In genomic region chr1:154788241-154788870, GRCh38 we compare ENCODE assay signal across 27 cellular contexts.
"Had no signal": no experiment of that assay in that cellular context is flagged by ENCODE, and none has a peak within 500 bp of the region (broad histone marks: within the 10 kb centered on the region; RNA-seq: fewer than 3 reads in every experiment).

No MANE protein-coding gene starts in this region.

- H3K27me3 ChIP-seq: gastrocnemius medialis, ovary, right lobe of liver, thyroid gland had no signal

- H3K27me3 Mint-ChIP-seq: activated naive CD8-positive, alpha-beta T cell had no signal

- H3K36me3 Mint-ChIP-seq: activated CD8-positive, alpha-beta memory T cell treated with anti-CD3 and anti-CD28 coated beads, Interleukin-2, amount 10 ng/mL, durations not matched to agents 7 days and 5 days; activated naive CD8-positive, alpha-beta T cell; natural killer cell treated with Interleukin-12 subunit alpha and Interleukin-12 subunit beta and Interleukin-15 and Interleukin-18, amount 100 ng/mL, for 72 hours; stimulated activated naive B cell treated with anti-CD40 and anti-IgM and Interleukin-4, amounts not matched to agents 10 μg/mL and 1 μg/mL and 100 μg/mL, for 72 hours had no signal

- H3K9me3 Mint-ChIP-seq: activated CD4-positive, alpha-beta memory T cell treated with anti-CD3 and anti-CD28 coated beads, Interleukin-2, amount 10 ng/mL, durations not matched to agents 7 days and 5 days; natural killer cell treated with Interleukin-12 subunit alpha and Interleukin-12 subunit beta and Interleukin-15 and Interleukin-18, amount 100 ng/mL, for 72 hours; stimulated activated naive B cell treated with anti-CD40 and anti-IgM and Interleukin-4, amounts not matched to agents 10 μg/mL and 1 μg/mL and 100 μg/mL, for 72 hours; T-helper 2 cell treated with Interferon-gamma antibody and Interleukin-4, amounts not matched to agents 5 μg/mL and 100 μg/mL, for 36 hours had no signal

- H3K27ac Mint-ChIP-seq: activated CD4-positive, alpha-beta memory T cell treated with anti-CD3 and anti-CD28 coated beads, Interleukin-2, amount 10 ng/mL, durations not matched to agents 7 days and 5 days; activated CD4-positive, alpha-beta T cell treated with anti-CD3 and anti-CD28 coated beads, Interleukin-2, amount 10 ng/mL, durations not matched to agents 24 days and 14 days; activated CD8-positive, alpha-beta memory T cell treated with anti-CD3 and anti-CD28 coated beads, Interleukin-2, amount 10 ng/mL, durations not matched to agents 7 days and 5 days; natural killer cell treated with Interleukin-12 subunit alpha and Interleukin-12 subunit beta and Interleukin-15 and Interleukin-18, amount 100 ng/mL, for 72 hours; progenitor cell of endocrine pancreas; stimulated activated naive B cell treated with anti-CD40 and anti-IgM and Interleukin-4, amounts not matched to agents 10 μg/mL and 1 μg/mL and 100 μg/mL, for 72 hours; T-helper 2 cell treated with Interferon-gamma antibody and Interleukin-4, amounts not matched to agents 5 μg/mL and 100 μg/mL, for 36 hours had no signal

- H3K4me3 ChIP-seq: gastrocnemius medialis, ovary, right lobe of liver, skin epidermis, stomach, thyroid gland had no signal

- H3K27ac ChIP-seq: gastrocnemius medialis, ovary, right lobe of liver, skin epidermis, thyroid gland had no signal

- H3K9me3 ChIP-seq: gastrocnemius medialis, ovary, right lobe of liver, stomach, thyroid gland had no signal

- ATAC-seq: activated CD4-positive, CD25-positive, alpha-beta regulatory T cell treated with anti-CD3 and anti-CD28 coated beads, Interleukin-2, amount 50 U/mL, for 24 hours; activated CD8-positive, alpha-beta memory T cell treated with anti-CD3 and anti-CD28 coated beads, Interleukin-2, amount 10 ng/mL, durations not matched to agents 7 days and 5 days; gastrocnemius medialis; left colon; natural killer cell treated with Interleukin-12 subunit alpha and Interleukin-12 subunit beta and Interleukin-15 and Interleukin-18, amount 100 ng/mL, for 72 hours; right lobe of liver; stimulated activated naive B cell treated with anti-CD40 and anti-IgM and Interleukin-4, amounts not matched to agents 10 μg/mL and 1 μg/mL and 100 μg/mL, for 72 hours had no signal

- DNase-seq: activated CD4-positive, alpha-beta memory T cell treated with anti-CD3 and anti-CD28 coated beads, Interleukin-2, amount 10 ng/mL, durations not matched to agents 7 days and 5 days; activated CD4-positive, alpha-beta T cell treated with anti-CD3 and anti-CD28 coated beads, Interleukin-2, amount 10 ng/mL, durations not matched to agents 24 days and 14 days; activated CD8-positive, alpha-beta memory T cell treated with anti-CD3 and anti-CD28 coated beads, Interleukin-2, amount 10 ng/mL, durations not matched to agents 7 days and 5 days; activated effector memory CD4-positive, alpha-beta T cell treated with Interleukin-2 at 50 U/mL for 16 hours; activated naive CD4-positive, alpha-beta T cell treated with Interleukin-2 at 50 U/mL for 16 hours; anterior cingulate cortex; dermis blood vessel endothelial cell; effector CD4-positive, alpha-beta T cell; erythroblast; gastrocnemius medialis; glutamatergic neuron; kidney; left colon; mesenchymal stem cell; ovary; right lobe of liver; stimulated activated CD4-positive, alpha-beta T cell treated with anti-CD3 and anti-CD28 coated beads, Interleukin-4, amount 100 ng/mL, for 24 hours; stimulated activated naive B cell treated with anti-CD40 and anti-IgM and Interleukin-4, amounts not matched to agents 10 μg/mL and 1 μg/mL and 100 μg/mL, for 72 hours; stomach; T-helper 1 cell; thyroid gland had no signal

- H3K4me3 Mint-ChIP-seq: activated CD4-positive, alpha-beta memory T cell treated with anti-CD3 and anti-CD28 coated beads, Interleukin-2, amount 10 ng/mL, durations not matched to agents 7 days and 5 days; activated CD4-positive, alpha-beta T cell treated with anti-CD3 and anti-CD28 coated beads, Interleukin-2, amount 10 ng/mL, durations not matched to agents 24 days and 14 days; activated CD8-positive, alpha-beta memory T cell treated with anti-CD3 and anti-CD28 coated beads, Interleukin-2, amount 10 ng/mL, durations not matched to agents 7 days and 5 days; activated naive CD8-positive, alpha-beta T cell; natural killer cell treated with Interleukin-12 subunit alpha and Interleukin-12 subunit beta and Interleukin-15 and Interleukin-18, amount 100 ng/mL, for 72 hours; stimulated activated naive B cell treated with anti-CD40 and anti-IgM and Interleukin-4, amounts not matched to agents 10 μg/mL and 1 μg/mL and 100 μg/mL, for 72 hours; T-helper 2 cell treated with Interferon-gamma antibody and Interleukin-4, amounts not matched to agents 5 μg/mL and 100 μg/mL, for 36 hours had no signal

- H3K36me3 ChIP-seq: gastrocnemius medialis, ovary, right lobe of liver, stomach, thyroid gland had no signal
